In genomic region chr12:56900583-56900982, GRCh38 we compare ENCODE assay signal across 1 cellular context.
TF ChIP-seq lines count a peak whose summit lies in the region.

No MANE protein-coding gene starts in this region.

TF ChIP-seq in HepG2, 621 proteins besides CTCF, POLR2A, EP300 and RAD21:
- TF ChIP-seq ZNF652 (CRISPR knock-in tag; IDR thresholded peaks at IDR 0.05; ENCODE audit: borderline replicate concordance, low read depth) (no peak), FOXC1 (CRISPR knock-in tag; IDR thresholded peaks at IDR 0.05; ENCODE audit: borderline replicate concordance) (no peak), FOXA1 (IDR thresholded peaks at IDR 0.05) (no peak), FOXA1 (CRISPR knock-in tag; IDR thresholded peaks at IDR 0.05) (no peak), FOXP4 (CRISPR knock-in tag; IDR thresholded peaks at IDR 0.05) (no peak), PPARG (CRISPR knock-in tag; conservative IDR thresholded peaks at IDR 0.05) (no peak), CHD2 (IDR thresholded peaks at IDR 0.05; ENCODE audit: low read depth, low read length) (no peak), CC2D1A (CRISPR knock-in tag; IDR thresholded peaks at IDR 0.05) (no peak), ZNF20 (CRISPR knock-in tag; IDR thresholded peaks at IDR 0.05) (no peak), ZNF563 (CRISPR knock-in tag; IDR thresholded peaks at IDR 0.05) (no peak), SOX5 (CRISPR knock-in tag; IDR thresholded peaks at IDR 0.05; ENCODE audit: borderline replicate concordance) (no peak), IKZF4 (CRISPR knock-in tag; IDR thresholded peaks at IDR 0.05; ENCODE audit: borderline replicate concordance, low read depth, not compliant biosample characterization) (no peak), MBNL3 (CRISPR knock-in tag; conservative IDR thresholded peaks at IDR 0.05) (no peak)
- TF ChIP-seq, protein P1, sequence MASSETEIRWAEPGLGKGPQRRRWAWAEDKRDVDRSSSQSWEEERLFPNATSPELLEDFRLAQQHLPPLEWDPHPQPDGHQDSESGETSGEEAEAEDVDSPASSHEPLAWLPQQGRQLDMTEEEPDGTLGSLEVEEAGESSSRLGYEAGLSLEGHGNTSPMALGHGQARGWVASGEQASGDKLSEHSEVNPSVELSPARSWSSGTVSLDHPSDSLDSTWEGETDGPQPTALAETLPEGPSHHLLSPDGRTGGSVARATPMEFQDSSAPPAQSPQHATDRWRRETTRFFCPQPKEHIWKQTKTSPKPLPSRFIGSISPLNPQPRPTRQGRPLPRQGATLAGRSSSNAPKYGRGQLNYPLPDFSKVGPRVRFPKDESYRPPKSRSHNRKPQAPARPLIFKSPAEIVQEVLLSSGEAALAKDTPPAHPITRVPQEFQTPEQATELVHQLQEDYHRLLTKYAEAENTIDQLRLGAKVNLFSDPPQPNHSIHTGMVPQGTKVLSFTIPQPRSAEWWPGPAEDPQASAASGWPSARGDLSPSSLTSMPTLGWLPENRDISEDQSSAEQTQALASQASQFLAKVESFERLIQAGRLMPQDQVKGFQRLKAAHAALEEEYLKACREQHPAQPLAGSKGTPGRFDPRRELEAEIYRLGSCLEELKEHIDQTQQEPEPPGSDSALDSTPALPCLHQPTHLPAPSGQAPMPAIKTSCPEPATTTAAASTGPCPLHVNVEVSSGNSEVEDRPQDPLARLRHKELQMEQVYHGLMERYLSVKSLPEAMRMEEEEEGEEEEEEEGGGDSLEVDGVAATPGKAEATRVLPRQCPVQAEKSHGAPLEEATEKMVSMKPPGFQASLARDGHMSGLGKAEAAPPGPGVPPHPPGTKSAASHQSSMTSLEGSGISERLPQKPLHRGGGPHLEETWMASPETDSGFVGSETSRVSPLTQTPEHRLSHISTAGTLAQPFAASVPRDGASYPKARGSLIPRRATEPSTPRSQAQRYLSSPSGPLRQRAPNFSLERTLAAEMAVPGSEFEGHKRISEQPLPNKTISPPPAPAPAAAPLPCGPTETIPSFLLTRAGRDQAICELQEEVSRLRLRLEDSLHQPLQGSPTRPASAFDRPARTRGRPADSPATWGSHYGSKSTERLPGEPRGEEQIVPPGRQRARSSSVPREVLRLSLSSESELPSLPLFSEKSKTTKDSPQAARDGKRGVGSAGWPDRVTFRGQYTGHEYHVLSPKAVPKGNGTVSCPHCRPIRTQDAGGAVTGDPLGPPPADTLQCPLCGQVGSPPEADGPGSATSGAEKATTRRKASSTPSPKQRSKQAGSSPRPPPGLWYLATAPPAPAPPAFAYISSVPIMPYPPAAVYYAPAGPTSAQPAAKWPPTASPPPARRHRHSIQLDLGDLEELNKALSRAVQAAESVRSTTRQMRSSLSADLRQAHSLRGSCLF (CRISPR knock-in tag; IDR thresholded peaks at IDR 0.05; ENCODE audit: borderline replicate concordance), result no peak
TF ChIP-seq in HepG2: peak in this region for 0.
